ENCODE assay signal across 22 cellular contexts in genomic region chr13:31881495-31881882, GRCh38.
DNase-seq lines count a peak whose midpoint lies in the region; ATAC-seq, FAIRE-seq and TF ChIP-seq lines count a peak whose summit lies in the region.
"Had no signal": no experiment of that assay in that cellular context is flagged by ENCODE, and none has a peak within 500 bp of the region (broad histone marks: within the 10 kb centered on the region; RNA-seq: fewer than 3 reads in every experiment).

No MANE protein-coding gene starts in this region.

- peaks cover 25% of the 10 kb centered on the region for H3K4me1 Mint-ChIP-seq in activated T-helper 17 cell treated with anti-CD3 and anti-CD28 coated beads, Interleukin-2, amount 50 U/mL, for 72 hours

- no peak overlapping the region for H3K9ac ChIP-seq in HepG2 (ENCODE audit: insufficient read depth, low read depth, low read length)

- H3K27ac Mint-ChIP-seq in activated T-helper 17 cell treated with anti-CD3 and anti-CD28 coated beads, Interleukin-2, amount 50 U/mL, for 72 hours, result no peak overlapping the region
- H3K27ac Mint-ChIP-seq: CD8-positive, alpha-beta T cell had no signal

- TF ChIP-seq POLR2A in HepG2 (IDR thresholded peaks at IDR 0.05; ENCODE audit: insufficient read depth in 1 of 2, low read depth in 2 of 2, low read length in 2 of 2) (no peak), right lobe of liver (IDR thresholded peaks at IDR 0.05) (no peak), gastrocnemius medialis (IDR thresholded peaks at IDR 0.05) (no peak)

- no peaks in the 10 kb centered on the region for H3K36me3 Mint-ChIP-seq in activated T-helper 17 cell treated with anti-CD3 and anti-CD28 coated beads, Interleukin-2, amount 50 U/mL, for 72 hours (ENCODE audit: low read depth)
- H3K36me3 Mint-ChIP-seq: CD8-positive, alpha-beta T cell had no signal

- WGBS in HepG2 (ENCODE audit: low lambda C conversion rate), result 0% methylated on average over 3 of the region's 3 CpGs
- 69% methylated on average over 3 of the region's 3 CpGs for WGBS in right lobe of liver (ENCODE audit: insufficient coverage, low coverage, low lambda C conversion rate, missing lambda C conversion rate)

- no peak for FAIRE-seq in HepG2 (lab: Jason Lieb, UNC)
- FAIRE-seq: A549, H1 had no signal

- no peak for TF ChIP-seq EP300 in HepG2 (IDR thresholded peaks at IDR 0.05; ENCODE audit: low read depth in 2 of 2, low read length in 2 of 2)
- TF ChIP-seq EP300 in HepG2 (CRISPR knock-in tag; IDR thresholded peaks at IDR 0.05; ENCODE audit: borderline replicate concordance), result no peak

- ATAC-seq in HepG2 (no peak), right lobe of liver (no peak), gastrocnemius medialis (no peak), HG02678 (IDR thresholded peaks at IDR 0.05; ENCODE audit: unreplicated experiment) (no peak)
- ATAC-seq in activated T-helper 17 cell treated with anti-CD3 and anti-CD28 coated beads, Interleukin-2, amount 50 U/mL, for 72 hours (replicated peaks), result no peak
- ATAC-seq: A549; CD8-positive, alpha-beta T cell had no signal

- H3K4me1 ChIP-seq in HepG2 (ENCODE audit: insufficient read depth, low read length) (no peaks in the 10 kb centered on the region), right lobe of liver (no peaks in the 10 kb centered on the region), gastrocnemius medialis (peaks cover 20 to 27% of the 10 kb centered on the region in 2 donors)
- H3K4me1 ChIP-seq: A549, Caco-2, SJSA1 had no signal

- no peaks in the 10 kb centered on the region for H3K27me3 Mint-ChIP-seq in activated T-helper 17 cell treated with anti-CD3 and anti-CD28 coated beads, Interleukin-2, amount 50 U/mL, for 72 hours

- H3K4me3 ChIP-seq in HepG2 (replicated peaks in 1 of 3; ENCODE audit: insufficient read depth in 1 of 3, low read depth in 2 of 3, low read length in 3 of 3), result no peak overlapping the region
- H3K4me3 ChIP-seq in right lobe of liver, result no peak overlapping the region
- H3K4me3 ChIP-seq in gastrocnemius medialis, result no peak overlapping the region
- no peak overlapping the region for H3K4me3 ChIP-seq in MG63
- H3K4me3 ChIP-seq: A549, SJSA1 had no signal

- H3K4me2 ChIP-seq in HepG2 (ENCODE audit: low read depth, low read length), result no peak overlapping the region
- H3K4me2 ChIP-seq: A549 had no signal

- no peaks in the 10 kb centered on the region for H4K20me1 ChIP-seq in HepG2 (ENCODE audit: insufficient read depth, low read length)

- H3K27ac ChIP-seq in HepG2 (ENCODE audit: extremely low read length, insufficient read depth, low read length) (no peak overlapping the region), right lobe of liver (no peak overlapping the region), gastrocnemius medialis (peak overlapping the region in 3 of 4 donors; percentile 33 to 40 (median 34))
- H3K27ac ChIP-seq: A549, C4-2B, HL-60, SJSA1 had no signal

- POLR2A ChIA-PET in HepG2 (lab: Yijun Ruan, JAX), result no interaction called here

- no TSS peak for BruUV-seq in HepG2 (replicated peaks; lab: Mats Ljungman, UMichigan)

- no peaks in the 10 kb centered on the region for H3K9me3 ChIP-seq in HepG2 (ENCODE audit: low read length)
- no peaks in the 10 kb centered on the region for H3K9me3 ChIP-seq in right lobe of liver
- H3K9me3 ChIP-seq in gastrocnemius medialis, result no peaks in the 10 kb centered on the region
- H3K9me3 ChIP-seq in MG63, result no peaks in the 10 kb centered on the region
- H3K9me3 ChIP-seq: A549, Caco-2, SJSA1 had no signal

- H3K27me3 ChIP-seq in HepG2 (ENCODE audit: control insufficient read depth in 1 of 2, insufficient read depth in 2 of 2, low read length in 2 of 2) (no peaks in the 10 kb centered on the region; a peak in 1 of 5 replicates), right lobe of liver (no peaks in the 10 kb centered on the region), gastrocnemius medialis (no peaks in the 10 kb centered on the region), MG63 (no peaks in the 10 kb centered on the region)
- H3K27me3 ChIP-seq: SJSA1 had no signal

- no peaks in the 10 kb centered on the region for H3K36me3 ChIP-seq in HepG2 (replicated peaks in 1 of 2; ENCODE audit: control insufficient read depth in 1 of 2, insufficient read depth in 2 of 2, low read length in 2 of 2)
- H3K36me3 ChIP-seq in right lobe of liver, result no peaks in the 10 kb centered on the region
- H3K36me3 ChIP-seq in gastrocnemius medialis, result no peaks in the 10 kb centered on the region
- no peaks in the 10 kb centered on the region for H3K36me3 ChIP-seq in MG63
- H3K36me3 ChIP-seq: SJSA1 had no signal

- no peaks in the 10 kb centered on the region for H3K79me2 ChIP-seq in HepG2 (ENCODE audit: insufficient read depth, low read length)

- H3K4me3 Mint-ChIP-seq in activated T-helper 17 cell treated with anti-CD3 and anti-CD28 coated beads, Interleukin-2, amount 50 U/mL, for 72 hours, result peak overlapping the region; percentile 15
- H3K4me3 Mint-ChIP-seq: CD8-positive, alpha-beta T cell had no signal

- no peaks in the 10 kb centered on the region for H3K9me3 Mint-ChIP-seq in activated T-helper 17 cell treated with anti-CD3 and anti-CD28 coated beads, Interleukin-2, amount 50 U/mL, for 72 hours
- H3K9me3 Mint-ChIP-seq: CD8-positive, alpha-beta T cell had no signal

- intact Hi-C loops in HepG2 (cut with micrococcal nuclease; ENCODE audit: unreplicated experiment) (no loop called here), right lobe of liver (cut with DNase I) (no loop called here), gastrocnemius medialis (cut with DNase I; ENCODE audit: low total_unique reads) (no loop called here)

- in situ Hi-C loops in HepG2 (cut with HindIII; ENCODE audit: extremely low pct_ligation_motif_present, low pct_unique_long_range_greater_than_20kb) (no loop called here), gastrocnemius medialis (cut with MboI; ENCODE audit: low sequenced_read_pairs in 4 of 4) (no loop called here)

- CTCF ChIA-PET in HepG2 (lab: Yijun Ruan, JAX; ENCODE audit: low intra/inter-chr PET ratio, low total read pairs), result no interaction called here

- DNase-seq in HepG2 (ENCODE audit: low spot score) (no peak), right lobe of liver (no peak), gastrocnemius medialis (no peak), MG63 (no peak), A172 (ENCODE audit: low spot score) (no peak)
- DNase-seq: AML-193; Caco-2; CD8-positive, alpha-beta T cell; GDM1; NCI-H2029; NCI-H446; NCI-H524 treated with DMSO at 0.1 percent for 48 hours; NCI-H82; Right ventricle myocardium superior; RPMI8226 had no signal

- TF ChIP-seq CTCF in HepG2 (CRISPR knock-in tag; IDR thresholded peaks at IDR 0.05) (no peak), right lobe of liver (IDR thresholded peaks at IDR 0.05) (no peak), gastrocnemius medialis (IDR thresholded peaks at IDR 0.05 in 4 of 5, conservative IDR thresholded peaks at IDR 0.05 in 1 of 5) (no peak)

- no peak overlapping the region for H2AFZ ChIP-seq in HepG2 (ENCODE audit: low read length)

- TF ChIP-seq RAD21 in HepG2 (CRISPR knock-in tag; IDR thresholded peaks at IDR 0.05), result no peak

TF ChIP-seq in HepG2, 621 proteins besides CTCF, POLR2A, EP300 and RAD21 (continues in another document):
- TF ChIP-seq IRF2 (CRISPR knock-in tag; IDR thresholded peaks at IDR 0.05) (no peak), STAT5B (CRISPR knock-in tag; IDR thresholded peaks at IDR 0.05) (no peak)

Comparison
In these comparisons a context has a peak if more than half of its experiments do, and no peak if none do; other contexts are left out.
1. H3K27ac ChIP-seq: peak in gastrocnemius medialis (3 of 4); none in HepG2 (single experiment) and right lobe of liver (0 of 3).